In the genomic region with DNA sequence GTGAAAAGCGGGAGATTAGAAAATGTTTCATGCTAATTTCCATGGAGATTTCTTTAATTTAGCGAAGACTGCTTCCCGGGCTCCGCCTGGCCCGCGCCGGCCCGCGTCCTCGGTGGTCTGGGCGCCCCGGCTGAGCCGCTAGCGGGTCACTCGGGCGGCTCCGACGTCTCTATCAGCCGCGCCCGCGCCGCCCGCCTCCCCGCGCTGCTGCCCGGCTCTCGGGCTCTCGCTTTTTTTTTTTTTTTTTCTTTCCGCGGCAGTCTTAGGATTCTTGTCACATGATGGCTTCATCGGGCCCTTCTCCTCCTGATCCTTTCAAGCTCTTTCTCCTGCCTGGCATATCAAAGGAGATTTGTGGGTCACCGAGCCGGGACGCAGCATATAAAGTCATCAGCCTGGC, we compare ENCODE assay signal across 15 cellular contexts.
DNase-seq lines count a peak whose midpoint lies in the region; ATAC-seq and TF ChIP-seq lines count a peak whose summit lies in the region.
"Had no signal": no experiment of that assay in that cellular context is flagged by ENCODE, and none has a peak within 500 bp of the region (broad histone marks: within the 10 kb centered on the region; RNA-seq: fewer than 3 reads in every experiment).

No MANE protein-coding gene starts in this region.

- peaks cover 17% of the 10 kb centered on the region for H3K4me1 Mint-ChIP-seq in neural crest cell

- H3K4me3 Mint-ChIP-seq in neural crest cell, result peak overlapping the region; percentile 84
- H3K4me3 Mint-ChIP-seq: activated T-cell treated with anti-CD3 and anti-CD28 coated beads, Interleukin-2, amount 50 U/mL, for 72 hours had no signal

- no peaks in the 10 kb centered on the region for H3K9me3 Mint-ChIP-seq in neural crest cell
- H3K9me3 Mint-ChIP-seq: activated T-cell treated with anti-CD3 and anti-CD28 coated beads, Interleukin-2, amount 50 U/mL, for 72 hours had no signal

- H3K27ac Mint-ChIP-seq in neural crest cell (ENCODE audit: unreplicated experiment), result no peak overlapping the region
- H3K27ac Mint-ChIP-seq: activated T-cell treated with anti-CD3 and anti-CD28 coated beads, Interleukin-2, amount 50 U/mL, for 72 hours had no signal

- H3K36me3 Mint-ChIP-seq in neural crest cell (ENCODE audit: low read depth), result no peaks in the 10 kb centered on the region

- DNase-seq in Caki2 (ENCODE audit: low read depth) (peak; percentile 50), NCI-H524 (lab: John Stamatoyannopoulos, UW) (peak; percentile 45 to 66), fibroblast of villous mesenchyme (ENCODE audit: low read depth) (peak; percentile 11), neural crest cell (ENCODE audit: low read depth, low spot score) (peak; percentile 31), medulla oblongata (ENCODE audit: extremely low spot score) (no peak)
- no peak for DNase-seq in activated CD4-positive, alpha-beta T cell treated with anti-CD3 and anti-CD28 coated beads, Interleukin-2, amount 50 U/mL, for 1 hour
- DNase-seq: activated T-cell treated with anti-CD3 and anti-CD28 coated beads, Interleukin-2, amount 50 U/mL, for 72 hours; caudate nucleus; foreskin keratinocyte; HCEC 1CT; NCI-H2171 treated with DMSO at 0.1 percent for 48 hours; stimulated activated CD4-positive, alpha-beta T cell treated with anti-CD3 and anti-CD28 coated beads, Interleukin-4, amount 100 ng/mL, for 4 hours had no signal

- peaks cover 73% of the 10 kb centered on the region for H3K27me3 Mint-ChIP-seq in neural crest cell (ENCODE audit: low read depth)

- ATAC-seq in HG02981 (IDR thresholded peaks at IDR 0.05; ENCODE audit: unreplicated experiment) (no peak), GM19023 (IDR thresholded peaks at IDR 0.05; ENCODE audit: unreplicated experiment) (no peak)
- ATAC-seq: activated T-cell treated with anti-CD3 and anti-CD28 coated beads, Interleukin-2, amount 50 U/mL, for 72 hours; foreskin keratinocyte had no signal

- in situ Hi-C loops in Caki2 (cut with HindIII; ENCODE audit: low pct_unique_long_range_greater_than_20kb, low sequenced_read_pairs), result no loop called here

- no peak overlapping the region for H3K4me3 ChIP-seq in fibroblast of villous mesenchyme (ENCODE audit: low read depth, low read length)
- H3K4me3 ChIP-seq: BLaER1 had no signal

- TF ChIP-seq CTCF in fibroblast of villous mesenchyme (IDR thresholded peaks at IDR 0.05; ENCODE audit: insufficient read depth, low read depth, low read length) (no peak), neural crest cell (conservative IDR thresholded peaks at IDR 0.05) (no peak)

Comparison
In these comparisons a context has a peak if more than half of its experiments do, and no peak if none do; other contexts are left out.
1. DNase-seq: peak in Caki2 (single experiment), NCI-H524 (2 of 2), fibroblast of villous mesenchyme (single experiment) and neural crest cell (single experiment); none in medulla oblongata (single experiment) and activated CD4-positive, alpha-beta T cell treated with anti-CD3 and anti-CD28 coated beads, Interleukin-2, amount 50 U/mL, for 1 hour (single experiment).